ENCODE assay signal across 18 cellular contexts in the genomic region with DNA sequence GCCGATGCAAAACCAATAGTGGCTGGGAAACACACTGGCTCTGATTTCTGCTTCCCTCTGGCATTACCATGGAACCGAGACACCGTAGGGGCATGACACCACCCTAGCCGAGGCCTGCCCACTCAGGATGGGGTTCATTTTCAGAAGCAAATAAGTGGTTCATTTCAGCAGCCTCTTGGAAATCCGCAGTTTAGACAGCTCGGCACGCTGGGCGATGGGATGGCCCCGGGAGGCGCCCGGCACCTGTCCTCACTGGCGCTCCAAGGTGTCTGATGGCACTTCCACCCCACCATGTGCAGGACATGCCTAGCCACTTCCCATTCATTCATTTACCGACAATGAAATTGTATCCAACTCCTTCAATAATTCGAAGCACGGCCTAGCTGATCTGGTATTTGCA. TPM values are rescaled to one million over a fixed set of nuclear protein-coding genes. Genes with fewer than 3 reads are reported as not detected.
DNase-seq lines count a peak whose midpoint lies in the region; ATAC-seq and TF ChIP-seq lines count a peak whose summit lies in the region.
"Had no signal": no experiment of that assay in that cellular context is flagged by ENCODE, and none has a peak within 500 bp of the region (broad histone marks: within the 10 kb centered on the region; RNA-seq: fewer than 3 reads in every experiment).

No MANE protein-coding gene starts in this region.

- no peak overlapping the region for H3K27ac Mint-ChIP-seq in GM23338
- H3K27ac Mint-ChIP-seq in central memory CD8-positive, alpha-beta T cell (ENCODE audit: low read depth): peak overlapping the region; percentile 46
- H3K27ac Mint-ChIP-seq in stimulated activated memory B cell treated with anti-CD40 and anti-IgM and Interleukin-4, amounts not matched to agents 10 μg/mL and 1 μg/mL and 100 μg/mL, for 72 hours: peak overlapping the region; percentile 66

- no peak overlapping the region for H3K4me2 ChIP-seq in GM23338

- H3K27me3 ChIP-seq in GM23338 (ENCODE audit: insufficient read depth): no peaks in the 10 kb centered on the region

- no peaks in the 10 kb centered on the region for H3K9me2 ChIP-seq in GM23338 (ENCODE audit: insufficient read depth)

- no peaks in the 10 kb centered on the region for H3K36me3 ChIP-seq in GM23338 (ENCODE audit: insufficient read depth)

- intact Hi-C loops in Right ventricle myocardium inferior (cut with DNase I) (no loop called here), left ventricle myocardium superior (cut with micrococcal nuclease) (no loop called here)

- peaks cover 4% of the 10 kb centered on the region; the same call in 2 of the 3 replicates for H3K4me1 Mint-ChIP-seq in GM23338
- H3K4me1 Mint-ChIP-seq in central memory CD8-positive, alpha-beta T cell: peaks cover 39% of the 10 kb centered on the region
- peaks cover 67% of the 10 kb centered on the region for H3K4me1 Mint-ChIP-seq in stimulated activated memory B cell treated with anti-CD40 and anti-IgM and Interleukin-4, amounts not matched to agents 10 μg/mL and 1 μg/mL and 100 μg/mL, for 72 hours

- H2AFZ ChIP-seq in GM23338: no peak overlapping the region

- ATAC-seq in Right ventricle myocardium inferior (no peak), left ventricle myocardium superior (no peak), GM23338 (no peak), GM21423 (IDR thresholded peaks at IDR 0.05; ENCODE audit: unreplicated experiment) (no peak)
- no peak for ATAC-seq in central memory CD8-positive, alpha-beta T cell (replicated peaks; ENCODE audit: extremely low read depth, poor library complexity, severe bottlenecking)
- no peak for ATAC-seq in stimulated activated memory B cell treated with anti-CD40 and anti-IgM and Interleukin-4, amounts not matched to agents 10 μg/mL and 1 μg/mL and 100 μg/mL, for 72 hours
- ATAC-seq: K562 had no signal

- H3K4me3 Mint-ChIP-seq in GM23338: no peak overlapping the region
- no peak overlapping the region for H3K4me3 Mint-ChIP-seq in central memory CD8-positive, alpha-beta T cell
- H3K4me3 Mint-ChIP-seq in stimulated activated memory B cell treated with anti-CD40 and anti-IgM and Interleukin-4, amounts not matched to agents 10 μg/mL and 1 μg/mL and 100 μg/mL, for 72 hours: no peak overlapping the region

- no peak for TF ChIP-seq CTCF in GM23338 (conservative IDR thresholded peaks at IDR 0.05; ENCODE audit: low read depth in 2 of 2)
- TF ChIP-seq CTCF in foreskin fibroblast (IDR thresholded peaks at IDR 0.05; ENCODE audit: low read depth, low read length): no peak

- 0 out of 2 replicates have a peak overlapping the region, but pooled peaks have one; percentile 39 for H3K27ac ChIP-seq in GM23338 (ENCODE audit: low read depth)
- H3K27ac ChIP-seq: C4-2B had no signal

- DNase-seq in Right ventricle myocardium inferior (ENCODE audit: missing footprints): peak; percentile 64
- DNase-seq in left ventricle myocardium superior: no peak
- no peak for DNase-seq in GM23338 (ENCODE audit: low spot score)
- DNase-seq in central memory CD8-positive, alpha-beta T cell (ENCODE audit: low spot score in 2 of 2): no peak
- DNase-seq in foreskin fibroblast: no peak
- DNase-seq in glomerular visceral epithelial cell (ENCODE audit: extremely low spot score): no peak
- DNase-seq: Caco-2, DMS153, GDM1, GOT3, NCI-H1092 treated with DMSO at 0.1 percent for 48 hours, NCI-H748 treated with DMSO at 0.1 percent for 48 hours, OCI-M1, SIG-M5 had no signal

- H3K4me3 ChIP-seq in GM23338 (no peak overlapping the region), foreskin fibroblast (ENCODE audit: low read depth in 1 of 2, low read length in 2 of 2) (no peak overlapping the region)
- H3K4me3 ChIP-seq: K562 had no signal

- peaks cover 5% of the 10 kb centered on the region; the same call in 2 of the 3 replicates for H3K36me3 Mint-ChIP-seq in GM23338 (ENCODE audit: low read depth)
- peaks cover 3% of the 10 kb centered on the region for H3K36me3 Mint-ChIP-seq in central memory CD8-positive, alpha-beta T cell (ENCODE audit: insufficient read depth)
- H3K36me3 Mint-ChIP-seq in stimulated activated memory B cell treated with anti-CD40 and anti-IgM and Interleukin-4, amounts not matched to agents 10 μg/mL and 1 μg/mL and 100 μg/mL, for 72 hours: peaks cover 56% of the 10 kb centered on the region

- H3K27me3 Mint-ChIP-seq in GM23338 (ENCODE audit: insufficient read depth, low read depth, poor library complexity): peaks cover 7% of the 10 kb centered on the region
- H3K27me3 Mint-ChIP-seq in central memory CD8-positive, alpha-beta T cell: no peaks in the 10 kb centered on the region
- H3K27me3 Mint-ChIP-seq in stimulated activated memory B cell treated with anti-CD40 and anti-IgM and Interleukin-4, amounts not matched to agents 10 μg/mL and 1 μg/mL and 100 μg/mL, for 72 hours: no peaks in the 10 kb centered on the region

- H3K79me2 ChIP-seq in GM23338 (replicated peaks; ENCODE audit: insufficient read depth): no peaks in the 10 kb centered on the region

- no peaks in the 10 kb centered on the region for H3F3A ChIP-seq in GM23338 (replicated peaks; ENCODE audit: low read depth)

- no peaks in the 10 kb centered on the region for H3K4me1 ChIP-seq in GM23338 (ENCODE audit: insufficient read depth)

- no peaks in the 10 kb centered on the region for H3K9me3 Mint-ChIP-seq in GM23338
- H3K9me3 Mint-ChIP-seq in central memory CD8-positive, alpha-beta T cell: no peaks in the 10 kb centered on the region
- H3K9me3 Mint-ChIP-seq in stimulated activated memory B cell treated with anti-CD40 and anti-IgM and Interleukin-4, amounts not matched to agents 10 μg/mL and 1 μg/mL and 100 μg/mL, for 72 hours: no peaks in the 10 kb centered on the region

- no peaks in the 10 kb centered on the region; the same call in 1 of the 2 replicates for H4K20me1 ChIP-seq in GM23338 (replicated peaks; ENCODE audit: insufficient read depth)

TF ChIP-seq in GM23338, 12 proteins besides CTCF, POLR2A, EP300 and RAD21:
- TF ChIP-seq ETS1 (IDR thresholded peaks at IDR 0.05): no peak
- no peak for TF ChIP-seq ZNF114 (CRISPR knock-in tag; IDR thresholded peaks at IDR 0.05)
- no peak for TF ChIP-seq NANOG (IDR thresholded peaks at IDR 0.05; ENCODE audit: borderline replicate concordance)
- no peak for TF ChIP-seq EZH2phosphoT487 (IDR thresholded peaks at IDR 0.05; ENCODE audit: unreplicated experiment)
- no peak for TF ChIP-seq STAT1 (IDR thresholded peaks at IDR 0.05; ENCODE audit: unreplicated experiment)
- no peak for TF ChIP-seq REST (IDR thresholded peaks at IDR 0.05; ENCODE audit: unreplicated experiment)
- TF ChIP-seq EZH2 (IDR thresholded peaks at IDR 0.05; ENCODE audit: low read depth, unreplicated experiment): no peak
- no peak for TF ChIP-seq CREB1 (CRISPR knock-in tag; IDR thresholded peaks at IDR 0.05; ENCODE audit: low read depth)
- no peak for TF ChIP-seq POLR2AphosphoS5 (IDR thresholded peaks at IDR 0.05; ENCODE audit: low read depth)
- TF ChIP-seq JUNB (IDR thresholded peaks at IDR 0.05; ENCODE audit: unreplicated experiment): no peak

RNA-seq across cellular contexts. Expression of gene KLF2, which starts 33.8 kb away (rescaled TPM):
- 73.1 TPM for total RNA-seq in Right ventricle myocardium inferior
- total RNA-seq in left ventricle myocardium superior: 72.1 TPM
- 0.89 and 0.90 TPM in 2 replicates for total RNA-seq in GM23338 (2014; rRNA removed; shearing (Covaris generic))
- polyA plus RNA-seq in GM23338 (2016; fragmentation: Nextera tagmentation; extraction: Ambion mirVana): 0.43 TPM in 1 of 2 replicates, not detected in the other
- polyA plus RNA-seq: K562 had no signal

Comparison
In these comparisons a context has a peak if more than half of its experiments do, and no peak if none do; other contexts are left out.
1. RNA of gene KLF2, which starts 33.8 kb away (total RNA-seq): 73.1 TPM in Right ventricle myocardium inferior (single experiment) and 72.1 TPM in left ventricle myocardium superior (single experiment); 0.89 to 0.90 TPM in GM23338; every median in the first group is over 10 times any median in the second.